3 cellular contexts compared by ENCODE assay signal in genomic region chr16:53100131-53100748, GRCh38.
TF ChIP-seq lines count a peak whose summit lies in the region.

No MANE protein-coding gene starts in this region.

TF ChIP-seq in SK-N-SH, 30 proteins besides CTCF, POLR2A, EP300 and RAD21:
- no peak for TF ChIP-seq FOXM1 (IDR thresholded peaks at IDR 0.05; ENCODE audit: low read depth)
- TF ChIP-seq JUND (IDR thresholded peaks at IDR 0.05): peak; percentile 2; the same call in 1 of the 2 replicates
TF ChIP-seq in SK-N-SH: peak in this region for 1.

TF ChIP-seq in SK-N-SH treated with all-trans-retinoic acid at 6 μM for 48 hours, 23 proteins besides CTCF, POLR2A, EP300 and RAD21:
- TF ChIP-seq CREB5 (CRISPR knock-in tag; IDR thresholded peaks at IDR 0.05; ENCODE audit: low read depth) (no peak), BACH2 (CRISPR knock-in tag; IDR thresholded peaks at IDR 0.05; ENCODE audit: borderline replicate concordance) (no peak)
TF ChIP-seq in SK-N-SH treated with all-trans-retinoic acid at 6 μM for 48 hours: peak in this region for 0.

TF ChIP-seq in GM12891, 5 proteins besides CTCF, POLR2A, EP300 and RAD21:
- TF ChIP-seq PAX5 (IDR thresholded peaks at IDR 0.05; ENCODE audit: insufficient read depth, low read length, severe bottlenecking) (no peak), TAF1 (IDR thresholded peaks at IDR 0.05; ENCODE audit: low read depth, low read length) (no peak), POLR2AphosphoS5 (IDR thresholded peaks at IDR 0.05; ENCODE audit: low read depth, low read length) (no peak), POU2F2 (IDR thresholded peaks at IDR 0.05; ENCODE audit: low read depth, low read length) (no peak), SPI1 (IDR thresholded peaks at IDR 0.05; ENCODE audit: low read depth, low read length) (no peak)
